Comparison of ENCODE assay signal across 10 cellular contexts in genomic region chr1:41537788-41538351, GRCh38. TPM values are rescaled to one million over a fixed set of nuclear protein-coding genes. Genes with fewer than 3 reads are reported as not detected.
DNase-seq lines count a peak whose midpoint lies in the region; ATAC-seq and TF ChIP-seq lines count a peak whose summit lies in the region.
"Had no signal": no experiment of that assay in that cellular context is flagged by ENCODE, and none has a peak within 500 bp of the region (broad histone marks: within the 10 kb centered on the region; RNA-seq: fewer than 3 reads in every experiment).

No MANE protein-coding gene starts in this region.

- no peak for TF ChIP-seq CTCF in Panc1 (IDR thresholded peaks at IDR 0.05)
- no peak for TF ChIP-seq CTCF in cardiac muscle cell (IDR thresholded peaks at IDR 0.05; ENCODE audit: low read depth, low read length)

- no peak overlapping the region for H3K4me3 ChIP-seq in Panc1 (ENCODE audit: low read depth in 2 of 2, low read length in 2 of 2)
- H3K4me3 ChIP-seq in cardiac muscle cell: no peak overlapping the region

- ATAC-seq in Panc1: 0 out of 2 replicates have a peak, but pooled peaks have one; percentile 19
- peak; percentile 41 to 62 for ATAC-seq in stimulated activated naive B cell treated with anti-CD40 and anti-IgM and Interleukin-4, amounts not matched to agents 10 μg/mL and 1 μg/mL and 100 μg/mL, for 72 hours (replicated peaks)
- no peak for ATAC-seq in GM18498 (IDR thresholded peaks at IDR 0.05; ENCODE audit: unreplicated experiment)
- no peak for ATAC-seq in HG03135 (IDR thresholded peaks at IDR 0.05; ENCODE audit: unreplicated experiment)
- ATAC-seq in left lobe of liver: no peak

- intact Hi-C loops in Panc1 (cut with micrococcal nuclease; ENCODE audit: unreplicated experiment): no loop called here

- peak overlapping the region; percentile 39 for H3K27ac Mint-ChIP-seq in stimulated activated naive B cell treated with anti-CD40 and anti-IgM and Interleukin-4, amounts not matched to agents 10 μg/mL and 1 μg/mL and 100 μg/mL, for 72 hours
- H3K27ac Mint-ChIP-seq: dendritic cell treated with granulocyte-macrophage colony-stimulating factor and Interleukin-4, amounts not matched to agents 40 ng/mL and 50 ng/mL, for 4 days had no signal

- no peak for TF ChIP-seq RAD21 in Ishikawa (IDR thresholded peaks at IDR 0.05; ENCODE audit: low read depth)

- H3K9me3 ChIP-seq in Panc1 (ENCODE audit: control insufficient read depth, insufficient read depth, low read depth, low read length) (no peaks in the 10 kb centered on the region), cardiac muscle cell (ENCODE audit: low read depth) (no peaks in the 10 kb centered on the region)

- CTCF ChIA-PET in Panc1 (lab: Charles Lee): no interaction called here

- BruUV-seq in Panc1 (replicated peaks; lab: Mats Ljungman, UMichigan): no TSS peak

- H3K27me3 Mint-ChIP-seq in stimulated activated naive B cell treated with anti-CD40 and anti-IgM and Interleukin-4, amounts not matched to agents 10 μg/mL and 1 μg/mL and 100 μg/mL, for 72 hours: no peaks in the 10 kb centered on the region
- H3K27me3 Mint-ChIP-seq: dendritic cell treated with granulocyte-macrophage colony-stimulating factor and Interleukin-4, amounts not matched to agents 40 ng/mL and 50 ng/mL, for 4 days had no signal

- H3K4me1 ChIP-seq in Panc1 (ENCODE audit: control insufficient read depth, insufficient read depth, low read length) (no peaks in the 10 kb centered on the region), cardiac muscle cell (ENCODE audit: low read depth) (peaks cover 58% of the 10 kb centered on the region)

- H3K27ac ChIP-seq in Panc1 (ENCODE audit: low read length) (no peak overlapping the region), cardiac muscle cell (peak overlapping the region; percentile 78)

- H3K36me3 Mint-ChIP-seq in stimulated activated naive B cell treated with anti-CD40 and anti-IgM and Interleukin-4, amounts not matched to agents 10 μg/mL and 1 μg/mL and 100 μg/mL, for 72 hours: peaks cover 60 to 84% of the 10 kb centered on the region in 2 donors

- DNase-seq in Panc1 (ENCODE audit: low read depth, low spot score) (no peak), cardiac muscle cell (ENCODE audit: low read depth in 1 of 2, low spot score in 1 of 2) (peak; percentile 80 to 83), left lobe of liver (ENCODE audit: low spot score) (no peak), DMS114 treated with DMSO at 0.1 percent for 48 hours (lab: John Stamatoyannopoulos, UW; ENCODE audit: unreplicated experiment) (no peak)
- DNase-seq in stimulated activated naive B cell treated with anti-CD40 and anti-IgM and Interleukin-4, amounts not matched to agents 10 μg/mL and 1 μg/mL and 100 μg/mL, for 72 hours: no peak
- DNase-seq: OCI-M1 had no signal

- TF ChIP-seq EP300 in Ishikawa (IDR thresholded peaks at IDR 0.05; ENCODE audit: borderline replicate concordance): no peak

- in situ Hi-C loops in Panc1 (cut with HindIII; ENCODE audit: low pct_unique_long_range_greater_than_20kb, low sequenced_read_pairs): no loop called here

- no peaks in the 10 kb centered on the region for H3K36me3 ChIP-seq in Panc1 (ENCODE audit: control insufficient read depth, insufficient read depth, low read length)
- H3K36me3 ChIP-seq in cardiac muscle cell: no peaks in the 10 kb centered on the region

- POLR2A ChIA-PET in Panc1 (lab: Charles Lee): no interaction called here

- peaks cover 57 to 58% of the 10 kb centered on the region in 2 donors for H3K4me1 Mint-ChIP-seq in stimulated activated naive B cell treated with anti-CD40 and anti-IgM and Interleukin-4, amounts not matched to agents 10 μg/mL and 1 μg/mL and 100 μg/mL, for 72 hours

- H3K27me3 ChIP-seq in Panc1 (ENCODE audit: control insufficient read depth, insufficient read depth, low read length): no peaks in the 10 kb centered on the region; the same call in 1 of the 2 replicates
- no peaks in the 10 kb centered on the region for H3K27me3 ChIP-seq in cardiac muscle cell

- H3K4me3 Mint-ChIP-seq in stimulated activated naive B cell treated with anti-CD40 and anti-IgM and Interleukin-4, amounts not matched to agents 10 μg/mL and 1 μg/mL and 100 μg/mL, for 72 hours: peak overlapping the region; percentile 51 to 57
- H3K4me3 Mint-ChIP-seq: dendritic cell treated with granulocyte-macrophage colony-stimulating factor and Interleukin-4, amounts not matched to agents 40 ng/mL and 50 ng/mL, for 4 days had no signal

- H3K9me3 Mint-ChIP-seq in stimulated activated naive B cell treated with anti-CD40 and anti-IgM and Interleukin-4, amounts not matched to agents 10 μg/mL and 1 μg/mL and 100 μg/mL, for 72 hours: no peaks in the 10 kb centered on the region
- H3K9me3 Mint-ChIP-seq: dendritic cell treated with granulocyte-macrophage colony-stimulating factor and Interleukin-4, amounts not matched to agents 40 ng/mL and 50 ng/mL, for 4 days had no signal

TF ChIP-seq in Ishikawa, 13 proteins besides CTCF, POLR2A, EP300 and RAD21:
- no peak for TF ChIP-seq ZBTB7A (IDR thresholded peaks at IDR 0.05; ENCODE audit: low read depth)
- 0 out of 2 replicates have a peak, but pooled peaks have one; percentile 8 for TF ChIP-seq NFIC (IDR thresholded peaks at IDR 0.05)

RNA-seq across cellular contexts. Expression of gene EDN2, which starts 53.4 kb away (rescaled TPM):
- total RNA-seq in Panc1 (2021; ENCODE audit: unreplicated experiment) (not detected), cardiac muscle cell (0.92 and 0.98 TPM in 2 replicates), left lobe of liver (not detected)
- polyA plus RNA-seq in Panc1 (2012; ENCODE audit: insufficient read length): 0.24 TPM
- 1.8 TPM in 2 replicates for polyA plus RNA-seq in cardiac muscle cell

Comparison
In these comparisons a context has a peak if more than half of its experiments do, and no peak if none do; other contexts are left out.
1. ATAC-seq: peak in Panc1 (single experiment) and stimulated activated naive B cell treated with anti-CD40 and anti-IgM and Interleukin-4, amounts not matched to agents 10 μg/mL and 1 μg/mL and 100 μg/mL, for 72 hours (2 of 2); none in GM18498 (single experiment), HG03135 (single experiment) and left lobe of liver (single experiment).
2. DNase-seq: peak in cardiac muscle cell (2 of 2); none in Panc1 (single experiment), stimulated activated naive B cell treated with anti-CD40 and anti-IgM and Interleukin-4, amounts not matched to agents 10 μg/mL and 1 μg/mL and 100 μg/mL, for 72 hours (single experiment), left lobe of liver (single experiment) and DMS114 treated with DMSO at 0.1 percent for 48 hours (single experiment).